13 cellular contexts compared by ENCODE assay signal in genomic region chr18:48153641-48154481, GRCh38.
DNase-seq lines count a peak whose midpoint lies in the region; ATAC-seq, FAIRE-seq and TF ChIP-seq lines count a peak whose summit lies in the region.
"Had no signal": no experiment of that assay in that cellular context is flagged by ENCODE, and none has a peak within 500 bp of the region (broad histone marks: within the 10 kb centered on the region; RNA-seq: fewer than 3 reads in every experiment).

No MANE protein-coding gene starts in this region.

- no peak overlapping the region for H3K27ac ChIP-seq in left lung
- peak overlapping the region in 3 of 4 donors; percentile 38 to 60 (median 53) for H3K27ac ChIP-seq in upper lobe of left lung

- H3K4me3 Mint-ChIP-seq in activated naive CD8-positive, alpha-beta T cell treated with anti-CD3 and anti-CD28 coated beads, Interleukin-2, amount 50 U/mL, for 24 hours = no peak overlapping the region
- H3K4me3 Mint-ChIP-seq in Caco-2 (ENCODE audit: unreplicated experiment) = no peak overlapping the region
- H3K4me3 Mint-ChIP-seq: activated T-cell treated with anti-CD3 and anti-CD28 coated beads, Interleukin-2, amount 50 U/mL, for 72 hours; mesothelial cell of epicardium; WTC11 had no signal

- CTCF ChIA-PET in Caco-2 (lab: Charles Lee) = no interaction called here

- H3K27me3 ChIP-seq in left lung (no peaks in the 10 kb centered on the region), upper lobe of left lung (no peaks in the 10 kb centered on the region), HAP-1 (ENCODE audit: low read depth) (0 out of 2 replicates have a peak, but pooled peaks cover 3% of the 10 kb centered on the region), Caco-2 (replicated peaks; ENCODE audit: control insufficient read depth, insufficient read depth, low read length) (no peaks in the 10 kb centered on the region)

- POLR2A ChIA-PET in Caco-2 (lab: Charles Lee) = no interaction called here

- H3K4me3 ChIP-seq in choroid plexus epithelial cell (ENCODE audit: low read depth, low read length) = no peak overlapping the region
- H3K4me3 ChIP-seq in left lung = no peak overlapping the region
- H3K4me3 ChIP-seq in upper lobe of left lung = no peak overlapping the region
- H3K4me3 ChIP-seq in HAP-1 = no peak overlapping the region
- H3K4me3 ChIP-seq in Caco-2 (ENCODE audit: low read depth, low read length) = no peak overlapping the region

- DNase-seq in HTR-8/SVneo (ENCODE audit: insufficient read length, low spot score) (peak; percentile 37), choroid plexus epithelial cell (ENCODE audit: low read depth) (peak; percentile 86), left lung (no peak), upper lobe of left lung (peak in 1 of 2 donors; percentile 52), HAP-1 (ENCODE audit: low spot score in 2 of 2) (no peak), Caco-2 (no peak)
- no peak for DNase-seq in effector CD4-positive, alpha-beta T cell
- no peak for DNase-seq in activated naive CD8-positive, alpha-beta T cell treated with anti-CD3 and anti-CD28 coated beads, Interleukin-2, amount 50 U/mL, for 24 hours
- DNase-seq: activated T-cell treated with anti-CD3 and anti-CD28 coated beads, Interleukin-2, amount 50 U/mL, for 72 hours; cerebellar nuclear complex; NCI-H2081 had no signal

- H3K9me3 ChIP-seq in left lung (no peaks in the 10 kb centered on the region), upper lobe of left lung (no peaks in the 10 kb centered on the region), HAP-1 (no peaks in the 10 kb centered on the region), Caco-2 (no peaks in the 10 kb centered on the region)

- FAIRE-seq in HTR-8/SVneo (lab: Jason Lieb, UNC) = no peak

- TF ChIP-seq CTCF in choroid plexus epithelial cell (conservative IDR thresholded peaks at IDR 0.05; ENCODE audit: low read depth, low read length) (no peak), left lung (IDR thresholded peaks at IDR 0.05) (no peak), upper lobe of left lung (IDR thresholded peaks at IDR 0.05) (no peak), Caco-2 (IDR thresholded peaks at IDR 0.05; ENCODE audit: insufficient read depth in 1 of 2, low read depth in 1 of 2, low read length in 1 of 2, severe bottlenecking in 1 of 2, unreplicated experiment in 1 of 2) (no peak)

- 58 to 93% methylated on average over 2 to 7 of the region's 7 CpGs for WGBS in upper lobe of left lung, 2 donors

- intact Hi-C loops in left lung (cut with DNase I) = no loop called here
- intact Hi-C loops in Caco-2 (cut with micrococcal nuclease; ENCODE audit: unreplicated experiment) = no loop called here

- no peak overlapping the region for H3K27ac Mint-ChIP-seq in activated naive CD8-positive, alpha-beta T cell treated with anti-CD3 and anti-CD28 coated beads, Interleukin-2, amount 50 U/mL, for 24 hours
- no peak overlapping the region for H3K27ac Mint-ChIP-seq in Caco-2 (ENCODE audit: unreplicated experiment)
- H3K27ac Mint-ChIP-seq: activated T-cell treated with anti-CD3 and anti-CD28 coated beads, Interleukin-2, amount 50 U/mL, for 72 hours; mesothelial cell of epicardium; WTC11 had no signal

- no TSS peak for BruUV-seq in Caco-2 (replicated peaks; lab: Mats Ljungman, UMichigan)

- no peak for TF ChIP-seq EP300 in upper lobe of left lung (IDR thresholded peaks at IDR 0.05)

- no peaks in the 10 kb centered on the region for H3K4me1 Mint-ChIP-seq in activated naive CD8-positive, alpha-beta T cell treated with anti-CD3 and anti-CD28 coated beads, Interleukin-2, amount 50 U/mL, for 24 hours
- H3K4me1 Mint-ChIP-seq in Caco-2 (ENCODE audit: low read depth, unreplicated experiment) = peaks cover 15% of the 10 kb centered on the region
- H3K4me1 Mint-ChIP-seq: WTC11 had no signal

- in situ Hi-C loops in HAP-1 (cut with MboI; ENCODE audit: low sequenced_read_pairs) = no loop called here

- H3K27me3 Mint-ChIP-seq in activated naive CD8-positive, alpha-beta T cell treated with anti-CD3 and anti-CD28 coated beads, Interleukin-2, amount 50 U/mL, for 24 hours = peaks cover 6% of the 10 kb centered on the region
- no peaks in the 10 kb centered on the region for H3K27me3 Mint-ChIP-seq in Caco-2 (ENCODE audit: insufficient read depth, unreplicated experiment)

- H3K9me3 Mint-ChIP-seq in activated naive CD8-positive, alpha-beta T cell treated with anti-CD3 and anti-CD28 coated beads, Interleukin-2, amount 50 U/mL, for 24 hours = no peaks in the 10 kb centered on the region
- H3K9me3 Mint-ChIP-seq in Caco-2 (ENCODE audit: unreplicated experiment) = no peaks in the 10 kb centered on the region
- H3K9me3 Mint-ChIP-seq: activated T-cell treated with anti-CD3 and anti-CD28 coated beads, Interleukin-2, amount 50 U/mL, for 72 hours; mesothelial cell of epicardium; WTC11 had no signal

- no peaks in the 10 kb centered on the region for H3K36me3 Mint-ChIP-seq in activated naive CD8-positive, alpha-beta T cell treated with anti-CD3 and anti-CD28 coated beads, Interleukin-2, amount 50 U/mL, for 24 hours (ENCODE audit: low read depth)
- H3K36me3 Mint-ChIP-seq in Caco-2 (ENCODE audit: insufficient read depth, unreplicated experiment) = no peaks in the 10 kb centered on the region
- H3K36me3 Mint-ChIP-seq: mesothelial cell of epicardium, WTC11 had no signal

- H3K36me3 ChIP-seq in left lung (no peaks in the 10 kb centered on the region), upper lobe of left lung (no peaks in the 10 kb centered on the region), HAP-1 (replicated peaks) (no peaks in the 10 kb centered on the region), Caco-2 (ENCODE audit: control insufficient read depth, insufficient read depth, low read length) (no peaks in the 10 kb centered on the region)

- peak; percentile 90 for ATAC-seq in left lung
- peak; percentile 43 to 73 for ATAC-seq in upper lobe of left lung (ENCODE audit: low FRiP score in 2 of 2)
- no peak for ATAC-seq in activated naive CD8-positive, alpha-beta T cell treated with anti-CD3 and anti-CD28 coated beads, Interleukin-2, amount 50 U/mL, for 24 hours
- ATAC-seq: activated T-cell treated with anti-CD3 and anti-CD28 coated beads, Interleukin-2, amount 50 U/mL, for 72 hours; WTC11 had no signal

- H3K4me1 ChIP-seq in left lung (peaks cover 4 to 6% of the 10 kb centered on the region in 2 donors), upper lobe of left lung (peaks cover 4 to 18% (median 13%) of the 10 kb centered on the region in 4 donors), HAP-1 (no peaks in the 10 kb centered on the region), Caco-2 (peaks cover 12% of the 10 kb centered on the region)

- TF ChIP-seq POLR2A in upper lobe of left lung (IDR thresholded peaks at IDR 0.05) = no peak

Comparison
In these comparisons a context has a peak if more than half of its experiments do, and no peak if none do; other contexts are left out.
1. DNase-seq: peak in HTR-8/SVneo (single experiment) and choroid plexus epithelial cell (single experiment); none in left lung (0 of 2), effector CD4-positive, alpha-beta T cell (single experiment), HAP-1 (0 of 2), activated naive CD8-positive, alpha-beta T cell treated with anti-CD3 and anti-CD28 coated beads, Interleukin-2, amount 50 U/mL, for 24 hours (single experiment) and Caco-2 (0 of 2).
2. H3K27ac ChIP-seq: peak in upper lobe of left lung (3 of 4); none in left lung (0 of 2).